In the genomic region with DNA sequence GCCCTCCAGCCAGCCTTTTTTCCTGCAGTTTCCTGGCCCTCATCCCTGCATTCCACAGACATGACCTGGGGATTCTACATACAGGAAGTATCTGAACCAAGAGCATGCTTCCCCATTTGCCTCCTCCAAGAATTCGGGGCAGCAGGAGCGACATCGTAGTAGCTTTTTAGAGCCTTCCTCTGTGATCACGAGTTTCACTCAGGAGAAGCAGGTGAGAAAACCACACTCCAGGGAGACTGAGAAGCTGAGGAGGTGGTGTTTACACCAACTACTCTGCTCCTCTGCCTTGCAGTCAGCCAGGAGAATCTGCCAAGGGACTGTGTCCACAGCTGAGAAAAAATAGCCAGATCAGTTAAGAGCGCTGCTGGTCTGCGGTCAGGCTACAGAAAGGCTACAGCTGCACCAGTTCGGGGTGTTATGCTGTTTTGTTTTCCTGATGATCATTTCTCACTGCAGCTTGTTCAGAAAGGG, we compare ENCODE assay signal across 13 cellular contexts. TPM values are rescaled to one million over a fixed set of nuclear protein-coding genes. Genes with fewer than 3 reads are reported as not detected.
DNase-seq lines count a peak whose midpoint lies in the region; ATAC-seq and TF ChIP-seq lines count a peak whose summit lies in the region.
"Had no signal": no experiment of that assay in that cellular context is flagged by ENCODE, and none has a peak within 500 bp of the region (broad histone marks: within the 10 kb centered on the region; RNA-seq: fewer than 3 reads in every experiment).

No MANE protein-coding gene starts in this region.

- no peaks in the 10 kb centered on the region for H3K9me3 Mint-ChIP-seq in brain
- H3K9me3 Mint-ChIP-seq: stimulated activated naive CD8-positive, alpha-beta T cell treated with anti-CD3 and anti-CD28 coated beads, Interleukin-15, amount 100 ng/mL, for 72 hours had no signal

- H3K4me1 Mint-ChIP-seq in brain: peaks cover 39% of the 10 kb centered on the region
- H3K4me1 Mint-ChIP-seq: stimulated activated naive CD8-positive, alpha-beta T cell treated with anti-CD3 and anti-CD28 coated beads, Interleukin-15, amount 100 ng/mL, for 72 hours had no signal

- H3K4me3 Mint-ChIP-seq in brain: no peak overlapping the region
- H3K4me3 Mint-ChIP-seq: activated naive CD8-positive, alpha-beta T cell; stimulated activated naive CD8-positive, alpha-beta T cell treated with anti-CD3 and anti-CD28 coated beads, Interleukin-15, amount 100 ng/mL, for 72 hours had no signal

- intact Hi-C loops in testis (cut with DNase I; ENCODE audit: low total_unique reads): loop anchor here (5.0 to 10.0 kb wide), 2 partner anchors 57 to 99 kb away; partner anchors contain the start of gene HSPA12A

- no peaks in the 10 kb centered on the region for H3K27me3 ChIP-seq in testis

- DNase-seq in HS-5 (ENCODE audit: low read depth): peak; percentile 18
- peak; percentile 58 for DNase-seq in iris pigment epithelial cell (ENCODE audit: low read depth)
- peak; percentile 57 for DNase-seq in testis
- DNase-seq in NCI-H2081 (lab: John Stamatoyannopoulos, UW): no peak
- DNase-seq in NCI-H2196 (lab: John Stamatoyannopoulos, UW; ENCODE audit: unreplicated experiment): no peak
- DNase-seq: activated CD4-positive, alpha-beta T cell treated with anti-CD3 and anti-CD28 coated beads, Interleukin-2, amount 50 U/mL, for 1 hour; NCI-H2029; stimulated activated naive CD8-positive, alpha-beta T cell treated with anti-CD3 and anti-CD28 coated beads, Interleukin-15, amount 100 ng/mL, for 72 hours had no signal

- no peak overlapping the region for H3K27ac ChIP-seq in testis

- TF ChIP-seq CTCF in brain (conservative IDR thresholded peaks at IDR 0.05) (no peak), testis (IDR thresholded peaks at IDR 0.05) (no peak)

- peak overlapping the region in 3 of 5 experiments; percentile 2 to 87 (median 64) for H3K27ac Mint-ChIP-seq in brain
- H3K27ac Mint-ChIP-seq: activated naive CD8-positive, alpha-beta T cell; stimulated activated naive CD8-positive, alpha-beta T cell treated with anti-CD3 and anti-CD28 coated beads, Interleukin-15, amount 100 ng/mL, for 72 hours had no signal

- TF ChIP-seq POLR2A in testis (IDR thresholded peaks at IDR 0.05): no peak

- H3K27me3 Mint-ChIP-seq in brain: no peaks in the 10 kb centered on the region

- H3K4me1 ChIP-seq in testis: peaks cover 30% of the 10 kb centered on the region

- no peak overlapping the region for H3K4me3 ChIP-seq in testis

- no peaks in the 10 kb centered on the region for H3K9me3 ChIP-seq in testis

- 35 to 41% methylated on average over 7 of the region's 7 CpGs for WGBS in testis, 2 donors

- peaks cover 44% of the 10 kb centered on the region for H3K36me3 Mint-ChIP-seq in brain
- H3K36me3 Mint-ChIP-seq: activated naive CD8-positive, alpha-beta T cell had no signal

- H3K36me3 ChIP-seq in testis (ENCODE audit: low read depth, missing control alignments): no peaks in the 10 kb centered on the region

- no peak for ATAC-seq in HG03135 (IDR thresholded peaks at IDR 0.05; ENCODE audit: unreplicated experiment)
- no peak for ATAC-seq in HG02610 (IDR thresholded peaks at IDR 0.05; ENCODE audit: unreplicated experiment)
- ATAC-seq: esophagus mucosa; stimulated activated naive CD8-positive, alpha-beta T cell treated with anti-CD3 and anti-CD28 coated beads, Interleukin-15, amount 100 ng/mL, for 72 hours had no signal

RNA-seq across cellular contexts. Expression of gene HSPA12A, which starts 54.1 kb away (rescaled TPM):
- polyA plus RNA-seq in brain (ENCODE audit: insufficient read depth, low read depth, low replicate concordance) (11.6 TPM), testis (ENCODE audit: insufficient read depth, low read depth, low replicate concordance) (20.9 TPM)
- total RNA-seq in testis: 10 to 100 TPM; 28.4 to 34.6 TPM

Comparison
In these comparisons a context has a peak if more than half of its experiments do, and no peak if none do; other contexts are left out.
1. DNase-seq: peak in HS-5 (single experiment), iris pigment epithelial cell (single experiment) and testis (single experiment); none in NCI-H2081 (0 of 2) and NCI-H2196 (single experiment).